In genomic region chr2:57549642-57550102, GRCh38 we compare ENCODE assay signal across 9 cellular contexts.
DNase-seq lines count a peak whose midpoint lies in the region; ATAC-seq and TF ChIP-seq lines count a peak whose summit lies in the region.
"Had no signal": no experiment of that assay in that cellular context is flagged by ENCODE, and none has a peak within 500 bp of the region (broad histone marks: within the 10 kb centered on the region; RNA-seq: fewer than 3 reads in every experiment).

No MANE protein-coding gene starts in this region.

- 22 to 24% methylated on average over 5 of the region's 5 CpGs for WGBS in heart right ventricle, 2 donors

- peak; percentile 52 to 80 for DNase-seq in AML-193 (lab: John Stamatoyannopoulos, UW)
- DNase-seq in NOMO-1 treated with dmso at 0.1 percent for 144 hours (lab: John Stamatoyannopoulos, UW; ENCODE audit: unreplicated experiment), result peak; percentile 35
- DNase-seq in iPS-NIHi11 (ENCODE audit: low spot score), result peak; percentile 27
- no peak for DNase-seq in heart right ventricle
- no peak for DNase-seq in LoVo (ENCODE audit: low spot score)
- no peak for DNase-seq in vagina (ENCODE audit: extremely low spot score in 2 of 2)

- H3K9me3 ChIP-seq in heart right ventricle (peaks cover 0 to 18% (median 8%) of the 10 kb centered on the region in 11 donors), vagina (no peaks in the 10 kb centered on the region)

- ATAC-seq in GM18858 (IDR thresholded peaks at IDR 0.05; ENCODE audit: unreplicated experiment) (peak; percentile 79), HG03097 (IDR thresholded peaks at IDR 0.05; ENCODE audit: low FRiP score, unreplicated experiment) (peak; percentile 52), heart right ventricle (no peak)

- no peaks in the 10 kb centered on the region for H3K27me3 ChIP-seq in heart right ventricle
- H3K27me3 ChIP-seq in vagina, result no peaks in the 10 kb centered on the region

- no peaks in the 10 kb centered on the region for H3K36me3 ChIP-seq in heart right ventricle
- H3K36me3 ChIP-seq in vagina, result no peaks in the 10 kb centered on the region

- H3K4me3 ChIP-seq in heart right ventricle (no peak overlapping the region), vagina (no peak overlapping the region)

- intact Hi-C loops in heart right ventricle (cut with DNase I), result no loop called here
- intact Hi-C loops in vagina (cut with DNase I), result no loop called here

- no peaks in the 10 kb centered on the region for H3K4me1 ChIP-seq in heart right ventricle
- no peaks in the 10 kb centered on the region for H3K4me1 ChIP-seq in vagina

- no peak overlapping the region for H3K27ac ChIP-seq in heart right ventricle
- H3K27ac ChIP-seq in vagina, result no peak overlapping the region
- H3K27ac ChIP-seq: epithelial cell of prostate had no signal

- no peak for TF ChIP-seq POLR2A in vagina (IDR thresholded peaks at IDR 0.05)

- TF ChIP-seq CTCF in heart right ventricle (IDR thresholded peaks at IDR 0.05) (peak in 4 of 9 donors; percentile 14 to 40 (median 19)), vagina (IDR thresholded peaks at IDR 0.05) (no peak)

Comparison
In these comparisons a context has a peak if more than half of its experiments do, and no peak if none do; other contexts are left out.
1. DNase-seq: peak in AML-193 (2 of 2), NOMO-1 treated with dmso at 0.1 percent for 144 hours (single experiment) and iPS-NIHi11 (single experiment); none in heart right ventricle (0 of 2), LoVo (single experiment) and vagina (0 of 2).
2. ATAC-seq: peak in GM18858 (single experiment) and HG03097 (single experiment); none in heart right ventricle (0 of 8).